In the genomic region with DNA sequence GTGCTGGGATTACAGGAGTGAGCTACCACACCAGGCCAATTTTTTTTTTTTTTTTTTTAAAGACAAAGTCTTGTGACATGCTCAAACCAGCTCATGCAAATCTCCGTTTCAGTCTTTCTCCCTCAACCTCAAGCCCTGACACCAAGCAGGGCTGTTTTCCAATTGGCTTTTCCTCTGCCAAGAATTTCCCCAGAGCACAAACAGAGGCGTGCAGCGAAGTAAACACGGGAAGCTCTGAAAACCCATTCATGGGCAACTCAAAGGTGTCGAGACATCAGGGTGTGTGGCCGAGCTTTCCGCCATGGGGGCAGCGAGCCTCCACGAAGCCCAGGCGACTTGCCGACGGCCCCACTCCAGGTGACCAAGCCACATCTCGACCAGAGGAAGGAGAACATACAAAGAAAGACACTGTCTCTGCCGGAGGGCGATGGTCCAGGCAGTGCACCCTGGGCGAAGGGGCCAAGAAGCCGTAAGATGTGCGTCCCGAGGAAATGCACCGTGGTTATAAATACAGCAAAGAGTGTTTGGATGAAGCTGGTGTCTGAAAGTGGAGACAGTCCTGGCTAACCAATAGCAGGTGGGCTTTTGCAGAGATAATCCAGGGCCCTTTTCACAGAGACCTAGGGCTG, we compare ENCODE assay signal across 10 cellular contexts.
DNase-seq lines count a peak whose midpoint lies in the region; ATAC-seq and TF ChIP-seq lines count a peak whose summit lies in the region.
"Had no signal": no experiment of that assay in that cellular context is flagged by ENCODE, and none has a peak within 500 bp of the region (broad histone marks: within the 10 kb centered on the region; RNA-seq: fewer than 3 reads in every experiment).

No MANE protein-coding gene starts in this region.

- intact Hi-C loops in body of pancreas (cut with DNase I) (no loop called here), sigmoid colon (cut with DNase I) (loop anchor here (1.0 kb wide), 1 partner anchor 26 kb away; no protein-coding TSS in a partner anchor)

- WGBS in body of pancreas, 2 donors = 11 to 24% methylated on average over 4 to 20 of the region's 20 CpGs
- 54 to 75% methylated on average over 20 of the region's 20 CpGs for WGBS in sigmoid colon, 2 donors

- in situ Hi-C loops in G401 (cut with HindIII; ENCODE audit: low sequenced_read_pairs) = no loop called here

- peaks cover 4% of the 10 kb centered on the region for H3K27me3 Mint-ChIP-seq in T-helper 17 cell

- TF ChIP-seq CTCF in body of pancreas (IDR thresholded peaks at IDR 0.05) (no peak), sigmoid colon (IDR thresholded peaks at IDR 0.05) (no peak)

- TF ChIP-seq POLR2A in body of pancreas (IDR thresholded peaks at IDR 0.05) (no peak), sigmoid colon (IDR thresholded peaks at IDR 0.05) (no peak)

- H3K36me3 ChIP-seq in body of pancreas (replicated peaks in 1 of 2; ENCODE audit: insufficient read depth in 1 of 2, low read depth in 2 of 2) (no peaks in the 10 kb centered on the region), sigmoid colon (no peaks in the 10 kb centered on the region)

- H3K4me3 ChIP-seq in body of pancreas (no peak overlapping the region), sigmoid colon (peak overlapping the region in 3 of 4 donors; percentile 16 to 28 (median 28))

- H3K9me3 ChIP-seq in body of pancreas = no peaks in the 10 kb centered on the region
- H3K9me3 ChIP-seq in sigmoid colon = no peaks in the 10 kb centered on the region
- no peaks in the 10 kb centered on the region for H3K9me3 ChIP-seq in T-helper 17 cell (ENCODE audit: control insufficient read depth, low read length, poor library complexity, severe bottlenecking)

- no peaks in the 10 kb centered on the region for H3K4me1 Mint-ChIP-seq in T-helper 17 cell

- no peak overlapping the region for H3K4me3 Mint-ChIP-seq in T-helper 17 cell
- H3K4me3 Mint-ChIP-seq: CD8-positive, alpha-beta memory T cell had no signal

- H3K27me3 ChIP-seq in body of pancreas = no peaks in the 10 kb centered on the region
- H3K27me3 ChIP-seq in sigmoid colon = no peaks in the 10 kb centered on the region

- H3K36me3 Mint-ChIP-seq in T-helper 17 cell (ENCODE audit: low read depth) = peaks cover 2% of the 10 kb centered on the region
- H3K36me3 Mint-ChIP-seq: CD8-positive, alpha-beta memory T cell had no signal

- H3K27ac Mint-ChIP-seq in T-helper 17 cell = no peak overlapping the region
- H3K27ac Mint-ChIP-seq: CD8-positive, alpha-beta memory T cell had no signal

- H3K4me1 ChIP-seq in body of pancreas = peaks cover 70% of the 10 kb centered on the region
- H3K4me1 ChIP-seq in sigmoid colon = peaks cover 0 to 55% (median 34%) of the 10 kb centered on the region in 4 donors

- ATAC-seq in body of pancreas (peak; percentile 84), GM21367 (IDR thresholded peaks at IDR 0.05; ENCODE audit: unreplicated experiment) (no peak), T-helper 17 cell (no peak)

- H3K27ac ChIP-seq in body of pancreas (peak overlapping the region; percentile 65 to 81 (median 74)), sigmoid colon (peak overlapping the region; percentile 74 to 87 (median 77))

- DNase-seq in G401 (ENCODE audit: low spot score) (peak; percentile 57), body of pancreas (peak; percentile 73 to 85 (median 80)), kidney tubule cell (ENCODE audit: low spot score) (peak; percentile 64), sigmoid colon (peak; percentile 90), HuH-7.5 (ENCODE audit: low spot score) (no peak), DMS53 (lab: John Stamatoyannopoulos, UW) (no peak), T-helper 17 cell (no peak)
- DNase-seq: activated CD4-positive, CD25-positive, alpha-beta regulatory T cell treated with anti-CD3 and anti-CD28 coated beads, Interleukin-2, amount 50 U/mL, for 72 hours; CD8-positive, alpha-beta memory T cell had no signal

- TF ChIP-seq EP300 in sigmoid colon (IDR thresholded peaks at IDR 0.05) = no peak

Comparison
In these comparisons a context has a peak if more than half of its experiments do, and no peak if none do; other contexts are left out.
1. DNase-seq: peak in G401 (single experiment), body of pancreas (4 of 4), kidney tubule cell (single experiment) and sigmoid colon (single experiment); none in HuH-7.5 (single experiment), DMS53 (single experiment) and T-helper 17 cell (0 of 3).
2. H3K4me3 ChIP-seq: peak in sigmoid colon (3 of 4); none in body of pancreas (0 of 2).